Comparison of ENCODE assay signal across 8 cellular contexts in the genomic region with DNA sequence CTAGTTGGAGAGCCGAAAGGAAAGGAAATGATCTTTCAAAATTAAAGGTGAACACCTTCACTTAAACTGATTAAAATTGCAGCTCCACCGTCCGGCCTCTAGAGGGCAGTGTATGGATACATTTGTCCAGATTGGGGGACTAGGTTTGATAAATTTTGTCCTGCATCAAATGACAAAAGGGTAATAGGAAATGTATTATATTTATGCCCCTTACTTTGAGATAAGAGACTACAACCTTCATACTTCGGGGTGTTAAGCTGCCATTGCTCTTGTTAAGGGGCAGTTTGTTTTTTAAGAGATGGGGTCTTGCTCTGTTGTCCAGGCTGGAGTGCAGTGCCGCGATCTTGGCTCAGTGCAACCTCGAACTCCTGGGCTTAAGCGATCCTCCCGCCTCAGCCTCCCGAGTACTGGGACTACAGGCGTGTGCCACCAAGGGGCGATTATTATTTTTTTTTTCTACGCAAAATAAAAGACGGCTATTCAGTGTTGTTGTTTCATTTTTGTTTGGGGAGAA. TPM values are rescaled to one million over a fixed set of nuclear protein-coding genes. Genes with fewer than 3 reads are reported as not detected.
DNase-seq lines count a peak whose midpoint lies in the region; ATAC-seq and TF ChIP-seq lines count a peak whose summit lies in the region.

No MANE protein-coding gene starts in this region.

- H2BK12ac ChIP-seq in H9 (ENCODE audit: insufficient read length, low read depth, low read length): no peak overlapping the region
- no peak overlapping the region for H2BK12ac ChIP-seq in mesenchymal stem cell (ENCODE audit: low read length in 2 of 2)

- H3K9ac ChIP-seq in H9 (ENCODE audit: extremely low read depth, insufficient read length, low read length): no peak overlapping the region
- peak overlapping the region; percentile 90 for H3K9ac ChIP-seq in mesenchymal stem cell (ENCODE audit: low read length)

- no peaks in the 10 kb centered on the region for H3K4me1 ChIP-seq in H9 (ENCODE audit: insufficient read depth, low read length)
- H3K4me1 ChIP-seq in mesenchymal stem cell (ENCODE audit: control insufficient read depth, insufficient read depth, low read depth, low read length): peaks cover 11% of the 10 kb centered on the region

- no peak overlapping the region for H4K5ac ChIP-seq in H9 (ENCODE audit: insufficient read length, low read depth, low read length)

- peak overlapping the region in 1 of 2 experiments; percentile 86 for H3K4me3 ChIP-seq in mesenchymal stem cell (ENCODE audit: insufficient read depth in 1 of 2, low read depth in 1 of 2, low read length in 2 of 2)

- peaks cover 30 to 42% of the 10 kb centered on the region in 2 experiments for H3K36me3 ChIP-seq in mesenchymal stem cell (ENCODE audit: control insufficient read depth in 1 of 2, insufficient read depth in 2 of 2, low read depth in 1 of 2, low read length in 2 of 2)

- TF ChIP-seq CTCF in H9 (conservative IDR thresholded peaks at IDR 0.05): peak; percentile 93

- H2BK15ac ChIP-seq in H9 (ENCODE audit: low read depth, low read length) (no peak overlapping the region), mesenchymal stem cell (ENCODE audit: low read depth, poor library complexity, severe bottlenecking) (no peak overlapping the region)

- peak; percentile 81 for ATAC-seq in activated CD8-positive, alpha-beta T cell treated with anti-CD3 and anti-CD28 coated beads, Interleukin-2, amount 10 ng/mL, durations not matched to agents 7 days and 5 days
- peak; percentile 83 for ATAC-seq in effector memory CD8-positive, alpha-beta T cell (replicated peaks)
- ATAC-seq in HG03095 (IDR thresholded peaks at IDR 0.05; ENCODE audit: unreplicated experiment): no peak

- H2BK120ac ChIP-seq in H9 (ENCODE audit: low read depth, low read length, poor library complexity, severe bottlenecking) (no peak overlapping the region), mesenchymal stem cell (ENCODE audit: low read depth, low read length) (no peak overlapping the region)

- H3K27me3 Mint-ChIP-seq in H9 (ENCODE audit: low read depth): no peaks in the 10 kb centered on the region
- no peaks in the 10 kb centered on the region for H3K27me3 Mint-ChIP-seq in activated CD8-positive, alpha-beta T cell treated with anti-CD3 and anti-CD28 coated beads, Interleukin-2, amount 10 ng/mL, durations not matched to agents 7 days and 5 days (ENCODE audit: low read depth)
- H3K27me3 Mint-ChIP-seq in effector memory CD8-positive, alpha-beta T cell: peaks cover 0 to 12% of the 10 kb centered on the region in 2 donors

- CTCF ChIA-PET in activated CD8-positive, alpha-beta T cell treated with anti-CD3 and anti-CD28 coated beads, Interleukin-2, amount 10 ng/mL, durations not matched to agents 7 days and 5 days (lab: Charles Lee): interaction anchor here (0.6 to 5.3 kb wide), 49 partner anchors 9 to 266 kb away, joined by 3 to 109 read pairs (median 5); partner anchors contain the start of genes ESYT1, IKZF4, ORMDL2 and PA2G4

- H3K36me3 Mint-ChIP-seq in H9 (ENCODE audit: insufficient read depth in 1 of 3, low read depth in 3 of 3): peaks cover 32 to 43% (median 42%) of the 10 kb centered on the region in 3 experiments; a peak in 6 of 7 replicates
- peaks cover 35% of the 10 kb centered on the region for H3K36me3 Mint-ChIP-seq in activated CD8-positive, alpha-beta T cell treated with anti-CD3 and anti-CD28 coated beads, Interleukin-2, amount 10 ng/mL, durations not matched to agents 7 days and 5 days (ENCODE audit: low read depth)
- peaks cover 39% of the 10 kb centered on the region for H3K36me3 Mint-ChIP-seq in effector memory CD8-positive, alpha-beta T cell (ENCODE audit: insufficient read depth)

- H3K4me1 Mint-ChIP-seq in H9: peaks cover 6 to 11% of the 10 kb centered on the region in 2 experiments; a peak in 3 of 4 replicates
- peaks cover 37% of the 10 kb centered on the region for H3K4me1 Mint-ChIP-seq in activated CD8-positive, alpha-beta T cell treated with anti-CD3 and anti-CD28 coated beads, Interleukin-2, amount 10 ng/mL, durations not matched to agents 7 days and 5 days (ENCODE audit: low read depth)
- H3K4me1 Mint-ChIP-seq in effector memory CD8-positive, alpha-beta T cell (ENCODE audit: low read depth in 2 of 2): peaks cover 0 to 8% of the 10 kb centered on the region in 2 donors

- H3K4ac ChIP-seq in H9 (ENCODE audit: low read depth, low read length) (no peak overlapping the region), mesenchymal stem cell (ENCODE audit: low read depth in 1 of 2, low read length in 2 of 2) (no peak overlapping the region)

- H4K91ac ChIP-seq in H9 (ENCODE audit: insufficient read length, low read depth, low read length) (no peak overlapping the region), mesenchymal stem cell (ENCODE audit: low read length) (no peak overlapping the region)

- DNase-seq in AG08396 (ENCODE audit: low spot score): peak; percentile 67
- peak; percentile 48 for DNase-seq in H9
- DNase-seq in NCI-H774 (lab: John Stamatoyannopoulos, UW): peak; percentile 63
- peak; percentile 85 for DNase-seq in activated CD8-positive, alpha-beta T cell treated with anti-CD3 and anti-CD28 coated beads, Interleukin-2, amount 10 ng/mL, durations not matched to agents 7 days and 5 days
- DNase-seq in effector memory CD8-positive, alpha-beta T cell: peak; percentile 61 to 66 (median 63)
- DNase-seq in mesenchymal stem cell: peak; percentile 77
- DNase-seq in stimulated activated CD8-positive, alpha-beta memory T cell treated with anti-CD3 and anti-CD28 coated beads, Interleukin-4, amount 100 ng/mL, for 48 hours: peak; percentile 75

- H2BK20ac ChIP-seq in H9 (ENCODE audit: low read depth, low read length, poor library complexity, severe bottlenecking): no peak overlapping the region

- no peak overlapping the region for H3K23ac ChIP-seq in H9 (ENCODE audit: insufficient read length, low read depth, low read length)
- no peak overlapping the region for H3K23ac ChIP-seq in mesenchymal stem cell (ENCODE audit: low read length in 2 of 2)

- H3K14ac ChIP-seq in H9 (ENCODE audit: insufficient read depth, low read length) (no peak overlapping the region), mesenchymal stem cell (ENCODE audit: low read length in 2 of 2) (no peak overlapping the region)

- WGBS in H9 (ENCODE audit: extremely low coverage, insufficient read length, low lambda C conversion rate): no CpG with 5 or more reads among the region's 14 CpGs
- 76% methylated on average over 12 of the region's 14 CpGs for WGBS in mesenchymal stem cell

- H2AK5ac ChIP-seq in H9 (ENCODE audit: insufficient read length, low read length) (no peak overlapping the region), mesenchymal stem cell (ENCODE audit: low read length, severe bottlenecking) (no peak overlapping the region)

- H2BK5ac ChIP-seq in H9 (ENCODE audit: insufficient read length, low read length): no peak overlapping the region
- no peak overlapping the region for H2BK5ac ChIP-seq in mesenchymal stem cell (ENCODE audit: low read depth, low read length, poor library complexity, severe bottlenecking)

- H3K9me3 Mint-ChIP-seq in H9: no peaks in the 10 kb centered on the region
- no peaks in the 10 kb centered on the region for H3K9me3 Mint-ChIP-seq in activated CD8-positive, alpha-beta T cell treated with anti-CD3 and anti-CD28 coated beads, Interleukin-2, amount 10 ng/mL, durations not matched to agents 7 days and 5 days (ENCODE audit: insufficient read depth)
- H3K9me3 Mint-ChIP-seq in effector memory CD8-positive, alpha-beta T cell: no peaks in the 10 kb centered on the region

- peak overlapping the region; percentile 98 to 99 for H3K4me3 Mint-ChIP-seq in H9
- H3K4me3 Mint-ChIP-seq in activated CD8-positive, alpha-beta T cell treated with anti-CD3 and anti-CD28 coated beads, Interleukin-2, amount 10 ng/mL, durations not matched to agents 7 days and 5 days: peak overlapping the region; percentile 76
- H3K4me3 Mint-ChIP-seq in effector memory CD8-positive, alpha-beta T cell: peak overlapping the region; percentile 5 to 21

- H4K8ac ChIP-seq in H9 (replicated peaks; ENCODE audit: insufficient read length, low read depth, low read length) (no peak overlapping the region), mesenchymal stem cell (ENCODE audit: low read length) (no peak overlapping the region)

- H3K23me2 ChIP-seq in H9 (ENCODE audit: insufficient read length, low read depth, low read length, poor library complexity, severe bottlenecking): peaks cover 8% of the 10 kb centered on the region

- H3K79me1 ChIP-seq in H9 (ENCODE audit: insufficient read depth, low read depth, low read length, poor library complexity, severe bottlenecking) (no peaks in the 10 kb centered on the region), mesenchymal stem cell (replicated peaks; ENCODE audit: low read length, poor library complexity, severe bottlenecking) (peaks cover 16% of the 10 kb centered on the region)

- H3K9me3 ChIP-seq in H9 (ENCODE audit: control insufficient read depth, low read depth, low read length) (no peaks in the 10 kb centered on the region), mesenchymal stem cell (ENCODE audit: control insufficient read depth, low read length) (no peaks in the 10 kb centered on the region)

- no peak overlapping the region for H3K18ac ChIP-seq in H9 (ENCODE audit: insufficient read length, low read depth, low read length)
- no peak overlapping the region for H3K18ac ChIP-seq in mesenchymal stem cell (ENCODE audit: low read depth in 1 of 2, low read length in 2 of 2)

- no peaks in the 10 kb centered on the region for H3K27me3 ChIP-seq in H9 (ENCODE audit: insufficient read depth, low read length)
- H3K27me3 ChIP-seq in mesenchymal stem cell (ENCODE audit: control insufficient read depth in 1 of 2, insufficient read depth in 1 of 2, low read length in 2 of 2): no peaks in the 10 kb centered on the region

- H4K20me1 ChIP-seq in H9 (ENCODE audit: control insufficient read depth, insufficient read depth, insufficient read length): no peaks in the 10 kb centered on the region

- no peak overlapping the region for H3K56ac ChIP-seq in H9 (ENCODE audit: insufficient read length, low read depth, low read length)

- H3K27ac Mint-ChIP-seq in H9: peak overlapping the region in 2 of 3 experiments; percentile 61 to 64; a peak in 3 of 7 replicates
- peak overlapping the region; percentile 58 for H3K27ac Mint-ChIP-seq in activated CD8-positive, alpha-beta T cell treated with anti-CD3 and anti-CD28 coated beads, Interleukin-2, amount 10 ng/mL, durations not matched to agents 7 days and 5 days
- no peak overlapping the region for H3K27ac Mint-ChIP-seq in effector memory CD8-positive, alpha-beta T cell

- H2AFZ ChIP-seq in H9 (ENCODE audit: low read length) (no peak overlapping the region), mesenchymal stem cell (ENCODE audit: low read depth, low read length) (no peak overlapping the region)

- H3K27ac ChIP-seq in H9 (ENCODE audit: insufficient read length, low read depth, low read length): no peak overlapping the region
- peak overlapping the region; percentile 69 for H3K27ac ChIP-seq in mesenchymal stem cell (ENCODE audit: low read length, poor library complexity, severe bottlenecking)

- H3T11ph ChIP-seq in H9 (ENCODE audit: low read length): no peak overlapping the region

- H3K79me2 ChIP-seq in H9 (ENCODE audit: insufficient read depth, low read length): no peaks in the 10 kb centered on the region

- H3K4me2 ChIP-seq in H9 (ENCODE audit: insufficient read depth, insufficient read length, low read length): peak overlapping the region; percentile 94
- H3K4me2 ChIP-seq in mesenchymal stem cell (ENCODE audit: low read length, poor library complexity, severe bottlenecking): peak overlapping the region; percentile 67

- POLR2A ChIA-PET in activated CD8-positive, alpha-beta T cell treated with anti-CD3 and anti-CD28 coated beads, Interleukin-2, amount 10 ng/mL, durations not matched to agents 7 days and 5 days (lab: Charles Lee): interaction anchor here (0.8 to 2.5 kb wide), 8 partner anchors 10 to 258 kb away, joined by 3 to 10 read pairs (median 5); partner anchors contain the start of gene PA2G4

RNA-seq across cellular contexts. Expression of gene SUOX, which starts 0.8 kb away (rescaled TPM):
- 21.0 and 21.5 TPM in 2 replicates for total RNA-seq in H9 (2021)
- 1 to 10 TPM; 5.8 to 6.8 TPM for total RNA-seq in activated CD8-positive, alpha-beta T cell treated with anti-CD3 and anti-CD28 coated beads, Interleukin-2, amount 10 ng/mL, durations not matched to agents 7 days and 5 days
- polyA plus RNA-seq in mesenchymal stem cell (2013, experiment 1 of 2): 15.7 TPM
- polyA plus RNA-seq in mesenchymal stem cell (2013, experiment 2 of 2): 14.2 TPM

RNA-seq across cellular contexts. Expression of gene RAB5B, which starts 22.4 kb away (rescaled TPM):
- 48.4 and 50.6 TPM in 2 replicates for total RNA-seq in H9 (2021)
- total RNA-seq in activated CD8-positive, alpha-beta T cell treated with anti-CD3 and anti-CD28 coated beads, Interleukin-2, amount 10 ng/mL, durations not matched to agents 7 days and 5 days: 10 to 100 TPM; 51.9 to 52.9 TPM
- 108 TPM for polyA plus RNA-seq in mesenchymal stem cell (2013, experiment 1 of 2)
- 107 TPM for polyA plus RNA-seq in mesenchymal stem cell (2013, experiment 2 of 2)

RNA-seq across cellular contexts. Expression of gene IKZF4, which starts 24.6 kb away (rescaled TPM):
- 13.0 and 13.9 TPM in 2 replicates for total RNA-seq in H9 (2021)
- 10 to 100 TPM; 19.9 to 20.7 TPM for total RNA-seq in activated CD8-positive, alpha-beta T cell treated with anti-CD3 and anti-CD28 coated beads, Interleukin-2, amount 10 ng/mL, durations not matched to agents 7 days and 5 days
- polyA plus RNA-seq in mesenchymal stem cell (2013, experiment 1 of 2): 10.6 TPM
- 10.1 TPM for polyA plus RNA-seq in mesenchymal stem cell (2013, experiment 2 of 2)

RNA-seq across cellular contexts. Expression of gene CDK2, which starts 29.6 kb away (rescaled TPM):
- total RNA-seq in H9 (2021): 53.1 and 60.8 TPM in 2 replicates
- 100 to 1,000 TPM; 128 to 130 TPM for total RNA-seq in activated CD8-positive, alpha-beta T cell treated with anti-CD3 and anti-CD28 coated beads, Interleukin-2, amount 10 ng/mL, durations not matched to agents 7 days and 5 days
- 24.1 TPM for polyA plus RNA-seq in mesenchymal stem cell (2013, experiment 1 of 2)
- 20.7 TPM for polyA plus RNA-seq in mesenchymal stem cell (2013, experiment 2 of 2)

RNA-seq across cellular contexts. Expression of gene PMEL, which starts 30.4 kb away (rescaled TPM):
- 71.0 and 72.6 TPM in 2 replicates for total RNA-seq in H9 (2021)
- total RNA-seq in activated CD8-positive, alpha-beta T cell treated with anti-CD3 and anti-CD28 coated beads, Interleukin-2, amount 10 ng/mL, durations not matched to agents 7 days and 5 days: under 1 TPM; 0.10 to 0.55 TPM
- polyA plus RNA-seq in mesenchymal stem cell (2013, experiment 1 of 2): 0.26 TPM
- 0.81 TPM for polyA plus RNA-seq in mesenchymal stem cell (2013, experiment 2 of 2)

Comparison
In these comparisons a context has a peak if more than half of its experiments do, and no peak if none do; other contexts are left out.
1. H3K27ac Mint-ChIP-seq: peak in H9 (2 of 3) and activated CD8-positive, alpha-beta T cell treated with anti-CD3 and anti-CD28 coated beads, Interleukin-2, amount 10 ng/mL, durations not matched to agents 7 days and 5 days (single experiment); none in effector memory CD8-positive, alpha-beta T cell (0 of 2).
2. H3K4me3 Mint-ChIP-seq: peak in every context shown above with its lines; median percentile 98 in H9; 76 in activated CD8-positive, alpha-beta T cell treated with anti-CD3 and anti-CD28 coated beads, Interleukin-2, amount 10 ng/mL, durations not matched to agents 7 days and 5 days; 13 in effector memory CD8-positive, alpha-beta T cell.
3. Peak in every context shown above with its lines, with median percentiles within 50 percentile points of each other: DNase-seq.